Comparison of ENCODE assay signal across 1 cellular context in genomic region chr9:133467101-133467500, GRCh38.
TF ChIP-seq lines count a peak whose summit lies in the region.

No MANE protein-coding gene starts in this region.

TF ChIP-seq in WTC11, 78 proteins besides CTCF, POLR2A, EP300 and RAD21 (continued from another document):
- TF ChIP-seq MLX (CRISPR knock-in tag; IDR thresholded peaks at IDR 0.05) (no peak), NR2C2 (CRISPR knock-in tag; IDR thresholded peaks at IDR 0.05) (no peak), NR3C1 (CRISPR knock-in tag; conservative IDR thresholded peaks at IDR 0.05; ENCODE audit: low read depth) (no peak), KAT7 (CRISPR knock-in tag; IDR thresholded peaks at IDR 0.05; ENCODE audit: borderline replicate concordance) (no peak), PREB (CRISPR knock-in tag; IDR thresholded peaks at IDR 0.05; ENCODE audit: borderline replicate concordance) (no peak), MXD4 (CRISPR knock-in tag; IDR thresholded peaks at IDR 0.05; ENCODE audit: borderline replicate concordance) (no peak), RORB (CRISPR knock-in tag; IDR thresholded peaks at IDR 0.05) (no peak), RELA (CRISPR knock-in tag; IDR thresholded peaks at IDR 0.05; ENCODE audit: borderline replicate concordance) (no peak), ZNF671 (CRISPR knock-in tag; IDR thresholded peaks at IDR 0.05) (no peak), PRRX2 (CRISPR knock-in tag; IDR thresholded peaks at IDR 0.05) (no peak), TP53 (CRISPR knock-in tag; IDR thresholded peaks at IDR 0.05) (no peak), ESRRA (CRISPR knock-in tag; IDR thresholded peaks at IDR 0.05; ENCODE audit: borderline replicate concordance) (no peak), E2F5 (CRISPR knock-in tag; IDR thresholded peaks at IDR 0.05) (no peak), SP1 (CRISPR knock-in tag; conservative IDR thresholded peaks at IDR 0.05) (no peak)
TF ChIP-seq in WTC11: peak in this region for 0.
